Comparison of ENCODE assay signal across 1 cellular context in genomic region chr4:144831971-144832370, GRCh38.
TF ChIP-seq lines count a peak whose summit lies in the region.

No MANE protein-coding gene starts in this region.

TF ChIP-seq in endothelial cell of umbilical vein, 7 proteins besides CTCF, POLR2A, EP300 and RAD21:
- no peak for TF ChIP-seq JUN (IDR thresholded peaks at IDR 0.05; ENCODE audit: borderline replicate concordance, insufficient read depth, insufficient read length, low read depth)
- TF ChIP-seq MAX (IDR thresholded peaks at IDR 0.05; ENCODE audit: insufficient read depth, insufficient read length) = no peak
- TF ChIP-seq MYC (IDR thresholded peaks at IDR 0.05; ENCODE audit: low read depth, low read length) = no peak
- no peak for TF ChIP-seq EZH2 (IDR thresholded peaks at IDR 0.05; ENCODE audit: borderline replicate concordance, low read depth, low read length, severe bottlenecking)
